In the genomic region with DNA sequence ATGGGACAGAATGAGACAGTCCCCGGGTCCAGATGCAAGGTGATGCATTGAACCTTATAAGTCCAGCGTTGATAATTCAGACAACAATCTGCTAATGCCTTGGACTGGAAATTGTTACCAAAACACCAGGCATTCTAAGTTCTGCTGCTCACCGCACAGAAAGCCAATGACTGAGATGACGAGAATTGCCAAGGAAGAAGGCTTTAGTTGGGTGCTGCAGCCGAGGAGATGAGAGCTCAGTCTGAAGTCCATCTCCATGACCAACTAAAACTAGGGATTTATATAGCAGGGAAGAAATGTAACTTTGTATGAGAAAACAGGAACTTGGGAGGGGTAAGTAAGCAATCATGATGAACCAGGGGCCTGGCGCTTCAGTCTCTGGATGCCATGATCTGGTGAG, we compare ENCODE assay signal across 19 cellular contexts.
"Had no signal": no experiment of that assay in that cellular context is flagged by ENCODE, and none has a peak within 500 bp of the region (broad histone marks: within the 10 kb centered on the region; RNA-seq: fewer than 3 reads in every experiment).

No MANE protein-coding gene starts in this region.

- ATAC-seq: activated naive CD4-positive, alpha-beta T cell treated with anti-CD3 and anti-CD28 coated beads, Interleukin-2, amount 50 U/mL, for 72 hours; heart left ventricle; left cardiac atrium; stimulated activated naive CD8-positive, alpha-beta T cell treated with anti-CD3 and anti-CD28 coated beads, Interleukin-15, amount 100 ng/mL, for 72 hours had no signal

- H3K9me3 ChIP-seq: heart left ventricle had no signal

- H3K27ac ChIP-seq: epithelial cell of prostate, heart left ventricle, parathyroid adenoma had no signal

- H3K27ac Mint-ChIP-seq: brain; stimulated activated naive CD8-positive, alpha-beta T cell treated with anti-CD3 and anti-CD28 coated beads, Interleukin-15, amount 100 ng/mL, for 72 hours; type B pancreatic cell had no signal

- H3K27me3 Mint-ChIP-seq: brain; stimulated activated naive CD8-positive, alpha-beta T cell treated with anti-CD3 and anti-CD28 coated beads, Interleukin-15, amount 100 ng/mL, for 72 hours had no signal

- DNase-seq: activated CD4-positive, CD25-positive, alpha-beta regulatory T cell treated with anti-CD3 and anti-CD28 coated beads, Interleukin-2, amount 50 U/mL, for 72 hours; activated CD8-positive, alpha-beta memory T cell treated with anti-CD3 and anti-CD28 coated beads for 24 hours; activated effector memory CD4-positive, alpha-beta T cell treated with Interleukin-2 at 50 U/mL for 16 hours; cortex of kidney; effector CD8-positive, alpha-beta T cell; heart left ventricle; left cardiac atrium; midbrain; stimulated activated CD4-positive, alpha-beta T cell treated with anti-CD3 and anti-CD28 coated beads, Interleukin-15, amount 100 ng/mL, for 24 hours; stimulated activated CD4-positive, alpha-beta T cell treated with anti-CD3 and anti-CD28 coated beads, Interleukin-4, amount 100 ng/mL, for 24 hours; stimulated activated naive CD8-positive, alpha-beta T cell treated with anti-CD3 and anti-CD28 coated beads, Interleukin-15, amount 100 ng/mL, for 72 hours; T1000 had no signal

- H3K36me3 Mint-ChIP-seq: brain had no signal

- H3K4me3 Mint-ChIP-seq: brain; stimulated activated naive CD8-positive, alpha-beta T cell treated with anti-CD3 and anti-CD28 coated beads, Interleukin-15, amount 100 ng/mL, for 72 hours; type B pancreatic cell had no signal

- H3K4me3 ChIP-seq: heart left ventricle, lung had no signal

- H3K4me1 ChIP-seq: parathyroid adenoma had no signal

- H3K36me3 ChIP-seq: heart left ventricle had no signal

- FAIRE-seq: frontal cortex had no signal
